Comparison of ENCODE assay signal across 1 cellular context in the genomic region with DNA sequence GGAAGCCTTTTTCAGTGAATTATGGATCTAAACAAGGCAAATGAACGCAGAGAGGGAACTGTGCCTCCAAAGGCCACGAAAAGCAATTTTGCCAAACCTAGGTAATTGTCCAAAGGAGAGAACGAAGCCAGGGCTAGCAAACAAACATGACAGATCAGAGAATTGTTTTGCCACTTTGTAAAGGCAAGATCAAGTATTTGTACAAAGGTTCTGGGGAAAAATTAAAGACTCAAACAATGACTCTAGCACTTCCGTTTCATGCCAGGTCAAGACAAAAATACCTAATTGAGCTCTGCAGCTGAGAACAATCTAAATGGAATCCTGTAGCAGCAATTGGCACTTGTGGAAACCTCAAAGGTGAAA.
TF ChIP-seq lines count a peak whose summit lies in the region.

No MANE protein-coding gene starts in this region.

TF ChIP-seq in HCT116, 20 proteins besides CTCF, POLR2A, EP300 and RAD21 (continued from another document):
- TF ChIP-seq JUND (IDR thresholded peaks at IDR 0.05): no peak
- TF ChIP-seq YY1 (IDR thresholded peaks at IDR 0.05; ENCODE audit: extremely low read depth, insufficient replicate concordance, low read depth, low read length): no peak
- no peak for TF ChIP-seq ELF1 (IDR thresholded peaks at IDR 0.05; ENCODE audit: borderline replicate concordance, low read depth)
- TF ChIP-seq, protein P1, sequence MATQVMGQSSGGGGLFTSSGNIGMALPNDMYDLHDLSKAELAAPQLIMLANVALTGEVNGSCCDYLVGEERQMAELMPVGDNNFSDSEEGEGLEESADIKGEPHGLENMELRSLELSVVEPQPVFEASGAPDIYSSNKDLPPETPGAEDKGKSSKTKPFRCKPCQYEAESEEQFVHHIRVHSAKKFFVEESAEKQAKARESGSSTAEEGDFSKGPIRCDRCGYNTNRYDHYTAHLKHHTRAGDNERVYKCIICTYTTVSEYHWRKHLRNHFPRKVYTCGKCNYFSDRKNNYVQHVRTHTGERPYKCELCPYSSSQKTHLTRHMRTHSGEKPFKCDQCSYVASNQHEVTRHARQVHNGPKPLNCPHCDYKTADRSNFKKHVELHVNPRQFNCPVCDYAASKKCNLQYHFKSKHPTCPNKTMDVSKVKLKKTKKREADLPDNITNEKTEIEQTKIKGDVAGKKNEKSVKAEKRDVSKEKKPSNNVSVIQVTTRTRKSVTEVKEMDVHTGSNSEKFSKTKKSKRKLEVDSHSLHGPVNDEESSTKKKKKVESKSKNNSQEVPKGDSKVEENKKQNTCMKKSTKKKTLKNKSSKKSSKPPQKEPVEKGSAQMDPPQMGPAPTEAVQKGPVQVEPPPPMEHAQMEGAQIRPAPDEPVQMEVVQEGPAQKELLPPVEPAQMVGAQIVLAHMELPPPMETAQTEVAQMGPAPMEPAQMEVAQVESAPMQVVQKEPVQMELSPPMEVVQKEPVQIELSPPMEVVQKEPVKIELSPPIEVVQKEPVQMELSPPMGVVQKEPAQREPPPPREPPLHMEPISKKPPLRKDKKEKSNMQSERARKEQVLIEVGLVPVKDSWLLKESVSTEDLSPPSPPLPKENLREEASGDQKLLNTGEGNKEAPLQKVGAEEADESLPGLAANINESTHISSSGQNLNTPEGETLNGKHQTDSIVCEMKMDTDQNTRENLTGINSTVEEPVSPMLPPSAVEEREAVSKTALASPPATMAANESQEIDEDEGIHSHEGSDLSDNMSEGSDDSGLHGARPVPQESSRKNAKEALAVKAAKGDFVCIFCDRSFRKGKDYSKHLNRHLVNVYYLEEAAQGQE (IDR thresholded peaks at IDR 0.05; ENCODE audit: low read depth): no peak
- TF ChIP-seq ZFX (IDR thresholded peaks at IDR 0.05): no peak
- TF ChIP-seq CBX3 (IDR thresholded peaks at IDR 0.05; ENCODE audit: low read depth): no peak
- TF ChIP-seq SIN3A (IDR thresholded peaks at IDR 0.05; ENCODE audit: low read depth): no peak
